ENCODE assay signal across 32 cellular contexts in the genomic region with DNA sequence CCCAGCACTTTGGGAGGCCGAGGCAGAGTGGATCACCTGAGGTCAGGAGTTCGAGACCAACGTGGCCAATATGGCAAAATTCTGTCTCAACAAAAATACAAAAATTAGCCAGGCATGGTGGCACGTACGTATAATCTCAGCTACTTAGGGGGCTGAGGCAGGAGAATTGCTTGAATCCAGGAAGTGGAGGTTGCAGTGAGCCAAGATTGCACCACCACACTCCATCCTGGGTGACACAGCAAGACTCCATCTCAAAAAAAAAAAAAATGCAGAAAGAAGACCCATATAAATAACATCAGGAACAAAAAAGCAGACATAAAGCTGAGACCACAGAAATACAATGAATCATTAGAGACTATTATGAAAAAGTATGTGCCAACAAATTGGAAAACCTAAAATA.
"Had no signal": no experiment of that assay in that cellular context is flagged by ENCODE, and none has a peak within 500 bp of the region (broad histone marks: within the 10 kb centered on the region; RNA-seq: fewer than 3 reads in every experiment).

No MANE protein-coding gene starts in this region.

- H3K27me3 ChIP-seq: adrenal gland, body of pancreas, breast epithelium, Peyer's patch had no signal

- ATAC-seq: activated CD8-positive, alpha-beta T cell treated with anti-CD3 and anti-CD28 coated beads, Interleukin-2, amount 10 ng/mL, durations not matched to agents 7 days and 5 days; activated naive CD4-positive, alpha-beta T cell treated with anti-CD3 and anti-CD28 coated beads, Interleukin-2, amount 50 U/mL, for 72 hours; body of pancreas; PC-3 had no signal

- H3K27ac ChIP-seq: adrenal gland, body of pancreas, breast epithelium, KMS-11, Peyer's patch had no signal

- H3K9me3 Mint-ChIP-seq: activated CD4-positive, alpha-beta T cell treated with anti-CD3 and anti-CD28 coated beads, Interleukin-2, amount 10 ng/mL, durations not matched to agents 24 days and 14 days had no signal

- H3K9ac ChIP-seq: KMS-11 had no signal

- H3K4me3 Mint-ChIP-seq: activated CD4-positive, alpha-beta T cell treated with anti-CD3 and anti-CD28 coated beads, Interleukin-2, amount 10 ng/mL, durations not matched to agents 24 days and 14 days; activated CD8-positive, alpha-beta T cell treated with anti-CD3 and anti-CD28 coated beads, Interleukin-2, amount 10 ng/mL, durations not matched to agents 7 days and 5 days; activated naive CD4-positive, alpha-beta T cell treated with anti-CD3 and anti-CD28 coated beads for 36 hours; activated T-cell treated with anti-CD3 and anti-CD28 coated beads, Interleukin-2, amount 50 U/mL, for 24 hours had no signal

- H3K4me3 ChIP-seq: adrenal gland, body of pancreas, breast epithelium, Peyer's patch had no signal

- FAIRE-seq: astrocyte, TTC549 had no signal

- H3K27ac Mint-ChIP-seq: activated CD4-positive, alpha-beta T cell treated with anti-CD3 and anti-CD28 coated beads, Interleukin-2, amount 10 ng/mL, durations not matched to agents 24 days and 14 days; activated CD8-positive, alpha-beta T cell treated with anti-CD3 and anti-CD28 coated beads, Interleukin-2, amount 10 ng/mL, durations not matched to agents 7 days and 5 days; activated naive CD4-positive, alpha-beta T cell treated with anti-CD3 and anti-CD28 coated beads for 36 hours; activated naive CD4-positive, alpha-beta T cell treated with anti-CD3 and anti-CD28 coated beads, Interleukin-2, amount 50 U/mL, for 72 hours; activated T-cell treated with anti-CD3 and anti-CD28 coated beads, Interleukin-2, amount 50 U/mL, for 24 hours had no signal

- DNase-seq: activated CD4-positive, alpha-beta T cell treated with anti-CD3 and anti-CD28 coated beads, Interleukin-2, amount 10 ng/mL, durations not matched to agents 24 days and 14 days; activated CD4-positive, alpha-beta T cell treated with anti-CD3 and anti-CD28 coated beads, Interleukin-2, amount 50 U/mL, for 4 hours; activated CD8-positive, alpha-beta T cell treated with anti-CD3 and anti-CD28 coated beads, Interleukin-2, amount 10 ng/mL, durations not matched to agents 7 days and 5 days; activated gamma-delta T cell treated with Interleukin-2 at 50 U/mL for 16 hours; activated naive CD4-positive, alpha-beta T cell treated with anti-CD3 and anti-CD28 coated beads for 36 hours; activated T-cell treated with anti-CD3 and anti-CD28 coated beads, Interleukin-2, amount 50 U/mL, for 24 hours; adrenal gland; body of pancreas; caudate nucleus; cerebellar nuclear complex; NCI-H1048; NCI-H1105 treated with DMSO at 0.1 percent for 48 hours; NCI-H1436; NCI-H1694; NCI-H1930; NCI-H2081 treated with DMSO at 0.1 percent for 48 hours; NCI-H226; NCI-H446 treated with DMSO at 0.1 percent for 48 hours; NCI-H524; NCI-H69; NCI-H82; PC-3; Peyer's patch; RPMI8226; SHP77 treated with DMSO at 0.1 percent for 48 hours; SW 1271; T1000 had no signal

- H3K4me1 Mint-ChIP-seq: activated CD4-positive, alpha-beta T cell treated with anti-CD3 and anti-CD28 coated beads, Interleukin-2, amount 10 ng/mL, durations not matched to agents 24 days and 14 days had no signal

- H3K27me3 Mint-ChIP-seq: activated CD4-positive, alpha-beta T cell treated with anti-CD3 and anti-CD28 coated beads, Interleukin-2, amount 10 ng/mL, durations not matched to agents 24 days and 14 days; activated T-cell treated with anti-CD3 and anti-CD28 coated beads, Interleukin-2, amount 50 U/mL, for 24 hours had no signal

- H3K36me3 ChIP-seq: adrenal gland, breast epithelium, Peyer's patch had no signal

- H3K4me2 ChIP-seq: KMS-11 had no signal

- H3K9me3 ChIP-seq: adrenal gland, Peyer's patch had no signal

- H3K36me3 Mint-ChIP-seq: activated naive CD4-positive, alpha-beta T cell treated with anti-CD3 and anti-CD28 coated beads, Interleukin-2, amount 50 U/mL, for 72 hours had no signal

- H3K4me1 ChIP-seq: adrenal gland, body of pancreas, breast epithelium, Peyer's patch had no signal
